22 cellular contexts compared by ENCODE assay signal in the genomic region with DNA sequence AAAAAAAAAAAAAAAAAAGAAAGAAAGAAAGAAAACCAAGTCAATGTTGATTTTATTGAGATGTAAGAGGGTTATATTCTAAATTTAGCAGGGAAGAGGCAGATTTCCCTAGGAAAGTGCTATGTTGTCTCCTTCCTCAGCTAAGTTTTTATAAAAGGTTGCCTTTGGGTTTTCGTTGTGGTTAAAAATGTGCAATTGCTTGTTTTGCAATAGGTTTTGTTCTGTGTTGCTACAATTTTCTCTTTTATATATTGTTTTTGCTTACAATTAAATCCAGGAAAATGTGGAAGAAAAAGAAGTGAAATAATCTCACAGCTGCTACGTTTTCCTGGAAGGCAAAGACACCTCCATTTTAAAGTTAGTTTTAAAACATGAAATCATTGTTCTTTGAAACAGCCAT.
"Had no signal": no experiment of that assay in that cellular context is flagged by ENCODE, and none has a peak within 500 bp of the region (broad histone marks: within the 10 kb centered on the region; RNA-seq: fewer than 3 reads in every experiment).

No MANE protein-coding gene starts in this region.

- H3K9me3 ChIP-seq: esophagus muscularis mucosa, gastrocnemius medialis, heart right ventricle, neutrophil, right atrium auricular region, spleen, testis, tibial nerve had no signal

- H3K4me1 ChIP-seq: testis had no signal

- H3K4me3 ChIP-seq: esophagus muscularis mucosa, gastrocnemius medialis, heart right ventricle, right atrium auricular region, spleen, testis, tibial nerve had no signal

- H3K36me3 Mint-ChIP-seq: stimulated activated naive B cell treated with anti-CD40 and anti-IgM and Interleukin-4, amounts not matched to agents 10 μg/mL and 1 μg/mL and 100 μg/mL, for 72 hours had no signal

- H3K36me3 ChIP-seq: esophagus muscularis mucosa, gastrocnemius medialis, heart right ventricle, neutrophil, right atrium auricular region, spleen, tibial nerve had no signal

- H3K27me3 Mint-ChIP-seq: dendritic cell treated with granulocyte-macrophage colony-stimulating factor and Interleukin-4, amounts not matched to agents 40 ng/mL and 50 ng/mL, for 4 days; effector memory CD8-positive, alpha-beta T cell; naive thymus-derived CD4-positive, alpha-beta T cell; stimulated activated naive B cell treated with anti-CD40 and anti-IgM and Interleukin-4, amounts not matched to agents 10 μg/mL and 1 μg/mL and 100 μg/mL, for 72 hours; stimulated activated naive CD8-positive, alpha-beta T cell treated with anti-CD3 and anti-CD28 coated beads, Interleukin-15, amount 100 ng/mL, for 72 hours had no signal

- H3K27ac Mint-ChIP-seq: dendritic cell treated with granulocyte-macrophage colony-stimulating factor and Interleukin-4, amounts not matched to agents 40 ng/mL and 50 ng/mL, for 4 days; effector memory CD8-positive, alpha-beta T cell; nephron progenitor cell; stimulated activated naive B cell treated with anti-CD40 and anti-IgM and Interleukin-4, amounts not matched to agents 10 μg/mL and 1 μg/mL and 100 μg/mL, for 72 hours; stimulated activated naive CD8-positive, alpha-beta T cell treated with anti-CD3 and anti-CD28 coated beads, Interleukin-15, amount 100 ng/mL, for 72 hours had no signal

- H3K4me1 Mint-ChIP-seq: stimulated activated naive B cell treated with anti-CD40 and anti-IgM and Interleukin-4, amounts not matched to agents 10 μg/mL and 1 μg/mL and 100 μg/mL, for 72 hours had no signal

- H3K27ac ChIP-seq: epithelial cell of prostate, esophagus muscularis mucosa, gastrocnemius medialis, heart right ventricle, neutrophil, right atrium auricular region, spleen, testis had no signal

- H3K27me3 ChIP-seq: esophagus muscularis mucosa, gastrocnemius medialis, heart right ventricle, neutrophil, right atrium auricular region, spleen, testis, tibial nerve had no signal

- H3K4me3 Mint-ChIP-seq: dendritic cell treated with granulocyte-macrophage colony-stimulating factor and Interleukin-4, amounts not matched to agents 40 ng/mL and 50 ng/mL, for 4 days; effector memory CD8-positive, alpha-beta T cell; naive thymus-derived CD4-positive, alpha-beta T cell; nephron progenitor cell; stimulated activated naive B cell treated with anti-CD40 and anti-IgM and Interleukin-4, amounts not matched to agents 10 μg/mL and 1 μg/mL and 100 μg/mL, for 72 hours; stimulated activated naive CD8-positive, alpha-beta T cell treated with anti-CD3 and anti-CD28 coated beads, Interleukin-15, amount 100 ng/mL, for 72 hours had no signal

- H3K9me3 Mint-ChIP-seq: dendritic cell treated with granulocyte-macrophage colony-stimulating factor and Interleukin-4, amounts not matched to agents 40 ng/mL and 50 ng/mL, for 4 days; effector memory CD8-positive, alpha-beta T cell; nephron progenitor cell; stimulated activated naive B cell treated with anti-CD40 and anti-IgM and Interleukin-4, amounts not matched to agents 10 μg/mL and 1 μg/mL and 100 μg/mL, for 72 hours; stimulated activated naive CD8-positive, alpha-beta T cell treated with anti-CD3 and anti-CD28 coated beads, Interleukin-15, amount 100 ng/mL, for 72 hours had no signal

- DNase-seq: cerebellar nuclear complex; effector memory CD8-positive, alpha-beta T cell; gastrocnemius medialis; heart right ventricle; hypothalamus; kidney glomerular epithelial cell; mesendoderm; naive thymus-derived CD4-positive, alpha-beta T cell; nephron progenitor cell; posterior cingulate gyrus; spleen; stimulated activated CD4-positive, alpha-beta T cell treated with anti-CD3 and anti-CD28 coated beads, Interleukin-2, amount 100 ng/mL, for 24 hours; stimulated activated CD4-positive, alpha-beta T cell treated with anti-CD3 and anti-CD28 coated beads, Interleukin-4, amount 100 ng/mL, for 4 hours; stimulated activated naive B cell treated with anti-CD40 and anti-IgM and Interleukin-4, amounts not matched to agents 10 μg/mL and 1 μg/mL and 100 μg/mL, for 72 hours; stimulated activated naive CD8-positive, alpha-beta T cell treated with anti-CD3 and anti-CD28 coated beads, Interleukin-15, amount 100 ng/mL, for 72 hours; testis had no signal
